In genomic region chr5:80212171-80212667, GRCh38 we compare ENCODE assay signal across 21 cellular contexts. TPM values are rescaled to one million over a fixed set of nuclear protein-coding genes. Genes with fewer than 3 reads are reported as not detected.
DNase-seq lines count a peak whose midpoint lies in the region; ATAC-seq and TF ChIP-seq lines count a peak whose summit lies in the region.
"Had no signal": no experiment of that assay in that cellular context is flagged by ENCODE, and none has a peak within 500 bp of the region (broad histone marks: within the 10 kb centered on the region; RNA-seq: fewer than 3 reads in every experiment).

No MANE protein-coding gene starts in this region.

- no peak for TF ChIP-seq CTCF in transverse colon (IDR thresholded peaks at IDR 0.05)
- TF ChIP-seq CTCF in ovary (IDR thresholded peaks at IDR 0.05) = no peak

- peaks cover 4% of the 10 kb centered on the region for H3K36me3 Mint-ChIP-seq in activated naive CD4-positive, alpha-beta T cell treated with anti-CD3 and anti-CD28 coated beads, Interleukin-2, amount 50 U/mL, for 24 hours
- H3K36me3 Mint-ChIP-seq in T-cell = peaks cover 33% of the 10 kb centered on the region
- H3K36me3 Mint-ChIP-seq in activated naive CD8-positive, alpha-beta T cell treated with anti-CD3 and anti-CD28 coated beads, Interleukin-2, amount 50 U/mL, for 24 hours (ENCODE audit: low read depth) = no peaks in the 10 kb centered on the region

- WGBS in transverse colon (ENCODE audit: low coverage in 1 of 2), 2 donors = 25 to 48% methylated on average over 1 to 2 of the region's 2 CpGs
- 83 to 88% (median 83%) methylated on average over 2 of the region's 2 CpGs for WGBS in ovary, 3 donors

- H3K27ac ChIP-seq in transverse colon (peak overlapping the region; percentile 4 to 56 (median 31)), ovary (no peak overlapping the region)
- H3K27ac ChIP-seq: HL-60, SJCRH30 had no signal

- H3K4me1 Mint-ChIP-seq in activated naive CD4-positive, alpha-beta T cell treated with anti-CD3 and anti-CD28 coated beads, Interleukin-2, amount 50 U/mL, for 24 hours = peaks cover 95% of the 10 kb centered on the region
- peaks cover 91 to 96% (median 95%) of the 10 kb centered on the region in 3 donors for H3K4me1 Mint-ChIP-seq in T-cell
- peaks cover 95% of the 10 kb centered on the region for H3K4me1 Mint-ChIP-seq in activated naive CD8-positive, alpha-beta T cell treated with anti-CD3 and anti-CD28 coated beads, Interleukin-2, amount 50 U/mL, for 24 hours

- H3K4me3 ChIP-seq in transverse colon = no peak overlapping the region
- H3K4me3 ChIP-seq in ovary = no peak overlapping the region
- H3K4me3 ChIP-seq: SJCRH30 had no signal

- H3K27me3 ChIP-seq in transverse colon (no peaks in the 10 kb centered on the region), ovary (no peaks in the 10 kb centered on the region)
- H3K27me3 ChIP-seq: SJCRH30 had no signal

- in situ Hi-C loops in transverse colon (cut with MboI; ENCODE audit: low pct_ligation_motif_present in 1 of 4, low pct_unique_long_range_greater_than_20kb in 1 of 4, low sequenced_read_pairs in 3 of 4) = no loop called here

- no peaks in the 10 kb centered on the region for H3K27me3 Mint-ChIP-seq in activated naive CD4-positive, alpha-beta T cell treated with anti-CD3 and anti-CD28 coated beads, Interleukin-2, amount 50 U/mL, for 24 hours
- no peaks in the 10 kb centered on the region for H3K27me3 Mint-ChIP-seq in T-cell
- no peaks in the 10 kb centered on the region for H3K27me3 Mint-ChIP-seq in activated naive CD8-positive, alpha-beta T cell treated with anti-CD3 and anti-CD28 coated beads, Interleukin-2, amount 50 U/mL, for 24 hours

- H3K4me1 ChIP-seq in transverse colon (peaks cover 8 to 53% (median 20%) of the 10 kb centered on the region in 4 donors), ovary (ENCODE audit: insufficient read depth) (peaks cover 9% of the 10 kb centered on the region)

- POLR2A ChIA-PET in T-cell (lab: Charles Lee) = interaction anchor here (0.5 to 1.3 kb wide), 5 partner anchors 12 to 43 kb away, joined by 3 to 4 read pairs (median 3); partner anchors contain the start of gene SERINC5 (in 1 of the 2)

- H3K27ac Mint-ChIP-seq in activated naive CD4-positive, alpha-beta T cell treated with anti-CD3 and anti-CD28 coated beads, Interleukin-2, amount 50 U/mL, for 24 hours = peak overlapping the region; percentile 97
- peak overlapping the region; percentile 82 to 92 for H3K27ac Mint-ChIP-seq in T-cell
- peak overlapping the region; percentile 55 for H3K27ac Mint-ChIP-seq in activated naive CD8-positive, alpha-beta T cell treated with anti-CD3 and anti-CD28 coated beads, Interleukin-2, amount 50 U/mL, for 24 hours

- H3K4me3 Mint-ChIP-seq in activated naive CD4-positive, alpha-beta T cell treated with anti-CD3 and anti-CD28 coated beads, Interleukin-2, amount 50 U/mL, for 24 hours = peak overlapping the region; percentile 62
- peak overlapping the region; percentile 22 to 64 (median 37) for H3K4me3 Mint-ChIP-seq in T-cell
- H3K4me3 Mint-ChIP-seq in activated naive CD8-positive, alpha-beta T cell treated with anti-CD3 and anti-CD28 coated beads, Interleukin-2, amount 50 U/mL, for 24 hours = no peak overlapping the region
- H3K4me3 Mint-ChIP-seq: H9 had no signal

- intact Hi-C loops in transverse colon (cut with DNase I; ENCODE audit: low total_unique reads) (no loop called here), ovary (cut with DNase I) (no loop called here)

- CTCF ChIA-PET in T-cell (lab: Charles Lee) = interaction anchor here (0.5 to 1.4 kb wide), 7 partner anchors 12 to 488 kb away, joined by 3 to 5 read pairs (median 3); no protein-coding TSS in a partner anchor

- no peak for DNase-seq in activated naive CD4-positive, alpha-beta T cell treated with Interleukin-2 at 50 U/mL for 16 hours
- no peak for DNase-seq in T-cell
- DNase-seq in activated naive CD8-positive, alpha-beta T cell treated with anti-CD3 and anti-CD28 coated beads, Interleukin-2, amount 50 U/mL, for 24 hours = no peak
- DNase-seq in transverse colon = no peak
- DNase-seq in NCI-H510A treated with DMSO at 0.1 percent for 48 hours (lab: John Stamatoyannopoulos, UW) = no peak
- DNase-seq in ovary = no peak
- DNase-seq: ACHN; activated CD4-positive, alpha-beta T cell treated with anti-CD3 and anti-CD28 coated beads for 48 hours; activated CD8-positive, alpha-beta memory T cell treated with anti-CD3 and anti-CD28 coated beads, Interleukin-2, amount 50 U/mL, for 4 hours; Calu3; H9; kidney; NCI-H1092; NCI-H187; NCI-H69; SJCRH30; stimulated activated CD8-positive, alpha-beta memory T cell treated with anti-CD3 and anti-CD28 coated beads, Interleukin-4, amount 100 ng/mL, for 48 hours; substantia nigra; T-helper 1 cell had no signal

- peak in 2 of 4 experiments; percentile 23 to 27 for ATAC-seq in T-cell (replicated peaks in 1 of 4)
- no peak for ATAC-seq in activated naive CD8-positive, alpha-beta T cell treated with anti-CD3 and anti-CD28 coated beads, Interleukin-2, amount 50 U/mL, for 24 hours

- H3K9me3 ChIP-seq in transverse colon = no peaks in the 10 kb centered on the region
- no peaks in the 10 kb centered on the region for H3K9me3 ChIP-seq in ovary
- H3K9me3 ChIP-seq: SJCRH30 had no signal

- TF ChIP-seq POLR2A in transverse colon (IDR thresholded peaks at IDR 0.05) (no peak), ovary (IDR thresholded peaks at IDR 0.05) (no peak)

- no peaks in the 10 kb centered on the region for H3K36me3 ChIP-seq in transverse colon
- H3K36me3 ChIP-seq in ovary = no peaks in the 10 kb centered on the region
- H3K36me3 ChIP-seq: SJCRH30 had no signal

- H3K9me3 Mint-ChIP-seq in activated naive CD4-positive, alpha-beta T cell treated with anti-CD3 and anti-CD28 coated beads, Interleukin-2, amount 50 U/mL, for 24 hours = no peaks in the 10 kb centered on the region
- peaks cover 0 to 5% (median 0%) of the 10 kb centered on the region in 3 donors for H3K9me3 Mint-ChIP-seq in T-cell
- no peaks in the 10 kb centered on the region for H3K9me3 Mint-ChIP-seq in activated naive CD8-positive, alpha-beta T cell treated with anti-CD3 and anti-CD28 coated beads, Interleukin-2, amount 50 U/mL, for 24 hours
- H3K9me3 Mint-ChIP-seq: H9 had no signal

- TF ChIP-seq EP300 in transverse colon (IDR thresholded peaks at IDR 0.05; ENCODE audit: low read depth) (no peak), ovary (IDR thresholded peaks at IDR 0.05) (no peak)

RNA-seq across cellular contexts. Expression of gene SERINC5, which starts 43.6 kb away (rescaled TPM):
- total RNA-seq in T-cell = 100 to 1,000 TPM; 109 to 170 (median 112) TPM
- 10 to 100 TPM; 40.6 to 90.4 (median 79.6) TPM for total RNA-seq in transverse colon
- total RNA-seq in ovary = 10 to 100 TPM; 20.0 to 88.7 (median 49.7) TPM
- 10 to 100 TPM; 12.7 to 19.1 TPM for polyA plus RNA-seq in ovary

Comparison
In these comparisons a context has a peak if more than half of its experiments do, and no peak if none do; other contexts are left out.
1. H3K27ac ChIP-seq: peak in transverse colon (4 of 4); none in ovary (0 of 2).
2. Peak in every context shown above with its lines, with median percentiles within 50 percentile points of each other: H3K27ac Mint-ChIP-seq.